Comparison of ENCODE assay signal across 1 cellular context in genomic region chr5:173204185-173204979, GRCh38.
TF ChIP-seq lines count a peak whose summit lies in the region.

No MANE protein-coding gene starts in this region.

TF ChIP-seq in HepG2, 621 proteins besides CTCF, POLR2A, EP300 and RAD21 (continued from another document):
- no peak for TF ChIP-seq SP5 (CRISPR knock-in tag; IDR thresholded peaks at IDR 0.05; ENCODE audit: borderline replicate concordance, low read depth)
- no peak for TF ChIP-seq ZNF615 (CRISPR knock-in tag; IDR thresholded peaks at IDR 0.05; ENCODE audit: borderline replicate concordance)
- TF ChIP-seq RORA (CRISPR knock-in tag; IDR thresholded peaks at IDR 0.05), result no peak
- peak; percentile 91 for TF ChIP-seq PCBP2 (optimal IDR thresholded peaks at IDR 0.05; ENCODE audit: low read depth, low read length, poor library complexity, severe bottlenecking)
